In genomic region chr1:110341146-110341871, GRCh38 we compare ENCODE assay signal across 1 cellular context.
TF ChIP-seq lines count a peak whose summit lies in the region.

No MANE protein-coding gene starts in this region.

TF ChIP-seq in endothelial cell of umbilical vein, 7 proteins besides CTCF, POLR2A, EP300 and RAD21:
- no peak for TF ChIP-seq FOS (IDR thresholded peaks at IDR 0.05; ENCODE audit: borderline replicate concordance, insufficient read depth, low read length)
- no peak for TF ChIP-seq MYC (IDR thresholded peaks at IDR 0.05; ENCODE audit: low read depth, low read length)
- no peak for TF ChIP-seq GATA2 (IDR thresholded peaks at IDR 0.05; ENCODE audit: insufficient read depth, insufficient read length, low read depth, low read length)
- TF ChIP-seq POLR2AphosphoS5 (IDR thresholded peaks at IDR 0.05; ENCODE audit: insufficient read depth, low read depth, low read length) = no peak
- no peak for TF ChIP-seq JUN (IDR thresholded peaks at IDR 0.05; ENCODE audit: borderline replicate concordance, insufficient read depth, insufficient read length, low read depth)
- no peak for TF ChIP-seq EZH2 (IDR thresholded peaks at IDR 0.05; ENCODE audit: borderline replicate concordance, low read depth, low read length, severe bottlenecking)
- TF ChIP-seq, protein P1, sequence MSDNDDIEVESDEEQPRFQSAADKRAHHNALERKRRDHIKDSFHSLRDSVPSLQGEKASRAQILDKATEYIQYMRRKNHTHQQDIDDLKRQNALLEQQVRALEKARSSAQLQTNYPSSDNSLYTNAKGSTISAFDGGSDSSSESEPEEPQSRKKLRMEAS (IDR thresholded peaks at IDR 0.05; ENCODE audit: insufficient read depth, insufficient read length) = no peak
